Comparison of ENCODE assay signal across 20 cellular contexts in the genomic region with DNA sequence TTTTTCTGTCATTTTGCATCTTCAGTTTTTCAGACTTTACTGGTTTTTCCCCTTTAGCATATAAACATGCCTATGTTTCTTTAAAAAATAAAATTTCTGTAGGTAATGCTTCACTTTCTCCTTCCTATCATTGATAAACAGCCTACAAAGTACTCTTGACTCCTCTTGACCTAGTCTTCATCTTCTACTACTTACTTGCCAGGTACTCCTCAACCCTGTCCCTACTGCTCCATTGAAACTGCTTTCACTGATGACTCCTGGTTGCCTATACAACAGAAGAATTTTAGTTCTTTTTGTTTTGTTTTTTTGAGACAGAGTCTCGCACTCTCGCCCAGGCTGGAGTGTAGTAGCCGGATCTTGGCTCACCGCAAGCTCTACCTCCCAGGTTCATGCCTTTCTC. TPM values are rescaled to one million over a fixed set of nuclear protein-coding genes. Genes with fewer than 3 reads are reported as not detected.
DNase-seq lines count a peak whose midpoint lies in the region; ATAC-seq and TF ChIP-seq lines count a peak whose summit lies in the region.
"Had no signal": no experiment of that assay in that cellular context is flagged by ENCODE, and none has a peak within 500 bp of the region (broad histone marks: within the 10 kb centered on the region; RNA-seq: fewer than 3 reads in every experiment).

No MANE protein-coding gene starts in this region.

- H3K4me2 ChIP-seq in IMR-90 (ENCODE audit: low read depth, low read length) (no peak overlapping the region; the same call in 1 of the 2 replicates), mammary epithelial cell (ENCODE audit: insufficient read depth, low read depth, low read length) (peak overlapping the region; percentile 53)

- intact Hi-C loops in IMR-90 (cut with micrococcal nuclease), result no loop called here
- intact Hi-C loops in mammary epithelial cell (cut with micrococcal nuclease), result no loop called here
- intact Hi-C loops in prostate gland (cut with DNase I), result no loop called here
- intact Hi-C loops in left colon (cut with DNase I, micrococcal nuclease), result no loop called here
- intact Hi-C loops in vagina (cut with DNase I), result no loop called here

- no TSS peak for BruUV-seq in IMR-90 (replicated peaks; lab: Mats Ljungman, UMichigan)
- no TSS peak for BruUV-seq in mammary epithelial cell (replicated peaks; lab: Mats Ljungman, UMichigan)

- H2AK5ac ChIP-seq in IMR-90 (ENCODE audit: low read depth, low read length), result no peak overlapping the region

- H3K4me1 ChIP-seq in IMR-90 (ENCODE audit: control insufficient read depth, insufficient read depth, low read length) (peaks cover 8% of the 10 kb centered on the region; the same call in 1 of the 2 replicates), mammary epithelial cell (ENCODE audit: insufficient read depth, low read length) (peaks cover 34% of the 10 kb centered on the region), prostate gland (replicated peaks) (peaks cover 9% of the 10 kb centered on the region), vagina (peaks cover 49% of the 10 kb centered on the region)
- H3K4me1 ChIP-seq: SJCRH30 had no signal

- H4K5ac ChIP-seq in IMR-90 (ENCODE audit: low read depth, low read length), result no peak overlapping the region

- H3K27me3 Mint-ChIP-seq in T-helper 2 cell treated with Interferon-gamma antibody and Interleukin-4, amounts not matched to agents 5 μg/mL and 100 μg/mL, for 36 hours (ENCODE audit: low read depth), result no peaks in the 10 kb centered on the region

- H4K20me1 ChIP-seq in IMR-90 (ENCODE audit: insufficient read depth, low read length) (peaks cover 95% of the 10 kb centered on the region), mammary epithelial cell (ENCODE audit: insufficient read depth, low read length) (peaks cover 6% of the 10 kb centered on the region)

- no peaks in the 10 kb centered on the region for H3K27me3 ChIP-seq in IMR-90 (ENCODE audit: control insufficient read depth, insufficient read depth, low read length)
- H3K27me3 ChIP-seq in mammary epithelial cell (ENCODE audit: insufficient read depth, low read length), result no peaks in the 10 kb centered on the region
- no peaks in the 10 kb centered on the region for H3K27me3 ChIP-seq in prostate gland (replicated peaks; ENCODE audit: insufficient read depth)
- no peaks in the 10 kb centered on the region for H3K27me3 ChIP-seq in vagina
- H3K27me3 ChIP-seq: neutrophil, SJCRH30, tibial artery had no signal

- TF ChIP-seq POLR2A in IMR-90 (IDR thresholded peaks at IDR 0.05; ENCODE audit: low read depth, low read length) (no peak), prostate gland (IDR thresholded peaks at IDR 0.05) (no peak), vagina (IDR thresholded peaks at IDR 0.05) (no peak)

- no peak overlapping the region for H3K9ac ChIP-seq in IMR-90 (ENCODE audit: low read depth, low read length)
- H3K9ac ChIP-seq in mammary epithelial cell (ENCODE audit: insufficient read depth, low read length), result peak overlapping the region; percentile 61

- no peak overlapping the region for H3K18ac ChIP-seq in IMR-90 (ENCODE audit: low read depth, low read length)

- WGBS in IMR-90 (ENCODE audit: extremely low coverage in 2 of 2, insufficient read length in 1 of 2), 2 experiments, result no CpG with 5 or more reads among the region's 4 CpGs
- 87% methylated on average over 4 of the region's 4 CpGs for WGBS in mammary epithelial cell (ENCODE audit: low coverage, missing lambda C conversion rate)
- WGBS in prostate gland, result 93% methylated on average over 4 of the region's 4 CpGs

- CTCF ChIA-PET in IMR-90 (lab: Yijun Ruan, JAX), result interaction anchor here (0.6 kb wide), 1 partner anchor 26 kb away, joined by 3 read pairs; no protein-coding TSS in a partner anchor
- CTCF ChIA-PET in mammary epithelial cell (lab: Charles Lee; ENCODE audit: low non-redundant PET), result no interaction called here

- no peak overlapping the region for H2BK20ac ChIP-seq in IMR-90 (ENCODE audit: low read depth, low read length)

- H3K56ac ChIP-seq in IMR-90 (ENCODE audit: extremely low read depth, insufficient read depth, low read length), result no peak overlapping the region

- H4K91ac ChIP-seq in IMR-90 (ENCODE audit: insufficient read depth, low read depth, low read length), result no peak overlapping the region

- H4K8ac ChIP-seq in IMR-90 (ENCODE audit: low read depth in 2 of 2, low read length in 2 of 2), result no peak overlapping the region

- TF ChIP-seq RAD21 in IMR-90 (IDR thresholded peaks at IDR 0.05; ENCODE audit: low read length), result no peak

- ATAC-seq in IMR-90 (ENCODE audit: low read depth) (no peak), left colon (no peak)
- ATAC-seq: activated naive CD4-positive, alpha-beta T cell treated with anti-CD3 and anti-CD28 coated beads, Interleukin-2, amount 50 U/mL, for 72 hours; sciatic nerve had no signal

- H3K4ac ChIP-seq in IMR-90 (ENCODE audit: low read depth, low read length), result no peak overlapping the region

- H3K79me1 ChIP-seq in IMR-90 (ENCODE audit: low read depth in 1 of 2, low read length in 2 of 2), result peaks cover 0 to 62% of the 10 kb centered on the region in 2 experiments; a peak in 3 of 4 replicates

- H3K9me3 ChIP-seq in IMR-90 (ENCODE audit: control insufficient read depth, insufficient read depth, low read length), result no peaks in the 10 kb centered on the region
- H3K9me3 ChIP-seq in mammary epithelial cell (replicated peaks; ENCODE audit: insufficient read depth, low read length), result no peaks in the 10 kb centered on the region
- no peaks in the 10 kb centered on the region for H3K9me3 ChIP-seq in prostate gland
- H3K9me3 ChIP-seq in vagina, result no peaks in the 10 kb centered on the region
- H3K9me3 ChIP-seq: neutrophil, SJCRH30, tibial artery had no signal

- H3K27ac Mint-ChIP-seq in T-helper 2 cell treated with Interferon-gamma antibody and Interleukin-4, amounts not matched to agents 5 μg/mL and 100 μg/mL, for 36 hours, result peak overlapping the region; percentile 12

- H3K36me3 Mint-ChIP-seq in T-helper 2 cell treated with Interferon-gamma antibody and Interleukin-4, amounts not matched to agents 5 μg/mL and 100 μg/mL, for 36 hours (ENCODE audit: low read depth), result peaks cover 45% of the 10 kb centered on the region

- H3K4me3 Mint-ChIP-seq in T-helper 2 cell treated with Interferon-gamma antibody and Interleukin-4, amounts not matched to agents 5 μg/mL and 100 μg/mL, for 36 hours, result no peak overlapping the region
- H3K4me3 Mint-ChIP-seq: immature natural killer cell had no signal

- H3K9me1 ChIP-seq in IMR-90 (ENCODE audit: insufficient read depth, low read length), result peaks cover 15% of the 10 kb centered on the region

- TF ChIP-seq CTCF in IMR-90 (conservative IDR thresholded peaks at IDR 0.05; ENCODE audit: low read depth, low read length) (no peak), mammary epithelial cell (conservative IDR thresholded peaks at IDR 0.05 in 1 of 2, IDR thresholded peaks at IDR 0.05 in 1 of 2; ENCODE audit: extremely low read depth in 1 of 2, insufficient read depth in 1 of 2, low read depth in 1 of 2, low read length in 2 of 2) (no peak), prostate gland (IDR thresholded peaks at IDR 0.05) (no peak), vagina (IDR thresholded peaks at IDR 0.05) (no peak)

- peak overlapping the region; percentile 83; the same call in 1 of the 2 replicates for H3K23ac ChIP-seq in IMR-90 (ENCODE audit: low read depth, low read length)

- peak overlapping the region; percentile 38 for H2BK5ac ChIP-seq in IMR-90 (ENCODE audit: low read depth, low read length, poor library complexity, severe bottlenecking)

- H2AK9ac ChIP-seq in IMR-90 (replicated peaks; ENCODE audit: low read depth, low read length, poor library complexity), result no peak overlapping the region

- H3K9me3 Mint-ChIP-seq in T-helper 2 cell treated with Interferon-gamma antibody and Interleukin-4, amounts not matched to agents 5 μg/mL and 100 μg/mL, for 36 hours, result no peaks in the 10 kb centered on the region
- H3K9me3 Mint-ChIP-seq: activated naive CD4-positive, alpha-beta T cell treated with anti-CD3 and anti-CD28 coated beads, Interleukin-2, amount 50 U/mL, for 72 hours; immature natural killer cell had no signal

- H2BK120ac ChIP-seq in IMR-90 (ENCODE audit: low read depth, low read length), result no peak overlapping the region

- POLR2A ChIA-PET in IMR-90 (lab: Charles Lee; ENCODE audit: unreplicated experiment), result no interaction called here

- dilution Hi-C loops in IMR-90 (cut with HindIII; ENCODE audit: low sequenced_read_pairs, unreplicated experiment) (no loop called here), mammary epithelial cell (cut with HindIII; ENCODE audit: low sequenced_read_pairs) (no loop called here)

- H2BK15ac ChIP-seq in IMR-90 (ENCODE audit: low read depth, low read length), result no peak overlapping the region

- no peak for DNase-seq in T-helper 2 cell treated with Interferon-gamma antibody and Interleukin-4, amounts not matched to agents 5 μg/mL and 100 μg/mL, for 36 hours (ENCODE audit: low spot score)
- DNase-seq in T-helper 2 cell, result no peak
- DNase-seq in IMR-90, result no peak
- no peak for DNase-seq in mammary epithelial cell
- no peak for DNase-seq in prostate gland (ENCODE audit: low spot score)
- no peak for DNase-seq in left colon
- no peak for DNase-seq in NCI-H1048 (lab: John Stamatoyannopoulos, UW)
- DNase-seq in vagina (ENCODE audit: extremely low spot score in 2 of 2), result no peak
- DNase-seq: caudate nucleus; immature natural killer cell; mesendoderm; NCI-H146; stimulated activated CD4-positive, alpha-beta T cell treated with anti-CD3 and anti-CD28 coated beads, Interleukin-4, amount 100 ng/mL, for 1 hour; stimulated activated CD8-positive, alpha-beta memory T cell treated with anti-CD3 and anti-CD28 coated beads, Interleukin-4, amount 100 ng/mL, for 48 hours; tibial artery had no signal

- peaks cover 45% of the 10 kb centered on the region for H3K4me1 Mint-ChIP-seq in T-helper 2 cell treated with Interferon-gamma antibody and Interleukin-4, amounts not matched to agents 5 μg/mL and 100 μg/mL, for 36 hours (ENCODE audit: low read depth)

- H2AFZ ChIP-seq in IMR-90 (replicated peaks; ENCODE audit: low read length, poor library complexity) (no peak overlapping the region), mammary epithelial cell (ENCODE audit: low read depth, low read length) (no peak overlapping the region)

- no peak overlapping the region for H3K14ac ChIP-seq in IMR-90 (replicated peaks; ENCODE audit: low read depth, low read length)

- in situ Hi-C loops in IMR-90 (cut with MboI; ENCODE audit: low sequenced_read_pairs), result no loop called here
- in situ Hi-C loops in mammary epithelial cell (cut with MboI; ENCODE audit: low sequenced_read_pairs in 2 of 2), result no loop called here

- H3K79me2 ChIP-seq in mammary epithelial cell (ENCODE audit: insufficient read depth, low read length), result peaks cover 96% of the 10 kb centered on the region

- no peak overlapping the region for H3K4me3 ChIP-seq in IMR-90 (ENCODE audit: insufficient read depth, low read depth, low read length)
- no peak overlapping the region for H3K4me3 ChIP-seq in mammary epithelial cell (replicated peaks in 1 of 3; ENCODE audit: insufficient read depth in 1 of 3, low read depth in 2 of 3, low read length in 3 of 3)
- H3K4me3 ChIP-seq in prostate gland, result no peak overlapping the region
- no peak overlapping the region for H3K4me3 ChIP-seq in vagina
- H3K4me3 ChIP-seq: SJCRH30, tibial artery had no signal

- H3K36me3 ChIP-seq in IMR-90 (ENCODE audit: control insufficient read depth, insufficient read depth, low read length), result peaks cover 8% of the 10 kb centered on the region
- H3K36me3 ChIP-seq in mammary epithelial cell (ENCODE audit: insufficient read depth, low read length), result peaks cover 9% of the 10 kb centered on the region
- H3K36me3 ChIP-seq in prostate gland, result no peaks in the 10 kb centered on the region
- peaks cover 0 to 3% of the 10 kb centered on the region in 2 donors for H3K36me3 ChIP-seq in vagina

- H3K27ac ChIP-seq in IMR-90 (ENCODE audit: insufficient read depth, low read length) (no peak overlapping the region), mammary epithelial cell (ENCODE audit: insufficient read depth, low read depth, low read length) (peak overlapping the region; percentile 79), prostate gland (peak overlapping the region; percentile 62 to 78), vagina (no peak overlapping the region)
- H3K27ac ChIP-seq: HL-60, neutrophil, SJCRH30, tibial artery had no signal

RNA-seq across cellular contexts. Expression of gene DDX42, which starts 7.0 kb away (rescaled TPM):
- 74.7 and 75.8 TPM in 2 replicates for total RNA-seq in IMR-90 (2012; rRNA removed)
- polyA plus RNA-seq in IMR-90 (2012; rRNA removed), result 75.6 and 91.5 TPM in 2 replicates
- 18.9 and 19.1 TPM in 2 replicates for polyA plus RNA-seq in IMR-90 (2012; cell fraction: cytosol; rRNA removed)
- 62.8 and 303 TPM in 2 replicates for polyA plus RNA-seq in IMR-90 (2012; cell fraction: nucleus; rRNA removed; ENCODE audit: low replicate concordance)
- 100 to 1,000 TPM in 1 of 2 donors, 10 to 100 TPM in 1; 63.2 to 112 TPM for total RNA-seq in mammary epithelial cell
- polyA plus RNA-seq in mammary epithelial cell, result 44.7 TPM
- polyA minus RNA-seq in mammary epithelial cell, result 163 TPM
- 100 to 1,000 TPM in 1 of 2 donors, 10 to 100 TPM in 1; 71.0 to 105 TPM for total RNA-seq in prostate gland
- total RNA-seq in left colon, result 10 to 100 TPM; 86.5 to 93.6 TPM
- 121 TPM for total RNA-seq in vagina

RNA-seq across cellular contexts. Expression of gene CCDC47, which starts 7.5 kb away (rescaled TPM):
- total RNA-seq in IMR-90 (2012; rRNA removed) (62.0 and 79.4 TPM in 2 replicates), mammary epithelial cell (10 to 100 TPM; 60.5 to 74.7 TPM), prostate gland (10 to 100 TPM; 50.3 to 90.8 TPM), left colon (100 to 1,000 TPM; 124 to 161 TPM), vagina (66.5 TPM)
- polyA plus RNA-seq in IMR-90 (2012; rRNA removed) (45.3 and 45.7 TPM in 2 replicates), mammary epithelial cell (44.7 TPM)
- 14.3 and 14.7 TPM in 2 replicates for polyA plus RNA-seq in IMR-90 (2012; cell fraction: cytosol; rRNA removed)
- polyA plus RNA-seq in IMR-90 (2012; cell fraction: nucleus; rRNA removed; ENCODE audit: low replicate concordance), result 7.1 and 19.4 TPM in 2 replicates
- polyA minus RNA-seq in mammary epithelial cell, result 48.7 TPM

RNA-seq across cellular contexts. Expression of gene STRADA, which starts 39.3 kb away (rescaled TPM):
- total RNA-seq in IMR-90 (2012; rRNA removed) (14.7 and 19.9 TPM in 2 replicates), mammary epithelial cell (10 to 100 TPM; 34.3 to 38.9 TPM), prostate gland (10 to 100 TPM; 15.7 to 37.1 TPM), left colon (10 to 100 TPM; 18.8 to 21.2 TPM), vagina (19.4 TPM)
- polyA plus RNA-seq in IMR-90 (2012; rRNA removed) (30.8 and 30.9 TPM in 2 replicates), mammary epithelial cell (24.7 TPM)
- polyA plus RNA-seq in IMR-90 (2012; cell fraction: cytosol; rRNA removed), result 22.7 and 27.1 TPM in 2 replicates
- polyA plus RNA-seq in IMR-90 (2012; cell fraction: nucleus; rRNA removed; ENCODE audit: low replicate concordance), result 97.1 and 101 TPM in 2 replicates
- polyA minus RNA-seq in mammary epithelial cell, result 46.4 TPM

RNA-seq across cellular contexts. Expression of gene PSMC5, which starts 46.3 kb away (rescaled TPM):
- total RNA-seq in IMR-90 (2012; rRNA removed), result 104 and 105 TPM in 2 replicates
- polyA plus RNA-seq in IMR-90 (2012; rRNA removed), result 165 and 175 TPM in 2 replicates
- 104 and 142 TPM in 2 replicates for polyA plus RNA-seq in IMR-90 (2012; cell fraction: cytosol; rRNA removed)
- polyA plus RNA-seq in IMR-90 (2012; cell fraction: nucleus; rRNA removed; ENCODE audit: low replicate concordance), result 92.5 and 145 TPM in 2 replicates
- total RNA-seq in mammary epithelial cell, result 100 to 1,000 TPM in 1 of 2 donors, 10 to 100 TPM in 1; 44.8 to 132 TPM
- polyA plus RNA-seq in mammary epithelial cell, result 203 TPM
- 238 TPM for polyA minus RNA-seq in mammary epithelial cell
- 100 to 1,000 TPM in 1 of 2 donors, 10 to 100 TPM in 1; 94.0 to 109 TPM for total RNA-seq in prostate gland
- total RNA-seq in left colon, result 10 to 100 TPM; 86.3 to 92.5 TPM
- total RNA-seq in vagina, result 92.3 TPM

RNA-seq across cellular contexts. Expression of gene FTSJ3, which starts 46.5 kb away (rescaled TPM):
- total RNA-seq in IMR-90 (2012; rRNA removed) (68.1 and 69.4 TPM in 2 replicates), mammary epithelial cell (10 to 100 TPM; 39.5 to 49.0 TPM), prostate gland (10 to 100 TPM; 29.4 to 46.6 TPM), left colon (10 to 100 TPM; 25.9 to 28.4 TPM), vagina (44.7 TPM)
- polyA plus RNA-seq in IMR-90 (2012; rRNA removed) (45.4 and 51.3 TPM in 2 replicates), mammary epithelial cell (32.0 TPM)
- 22.2 and 33.6 TPM in 2 replicates for polyA plus RNA-seq in IMR-90 (2012; cell fraction: cytosol; rRNA removed)
- 63.3 and 90.0 TPM in 2 replicates for polyA plus RNA-seq in IMR-90 (2012; cell fraction: nucleus; rRNA removed; ENCODE audit: low replicate concordance)
- 52.4 TPM for polyA minus RNA-seq in mammary epithelial cell

Comparison
In these comparisons a context has a peak if more than half of its experiments do, and no peak if none do; other contexts are left out.
1. H3K27ac ChIP-seq: peak in mammary epithelial cell (single experiment) and prostate gland (2 of 2); none in IMR-90 (single experiment) and vagina (single experiment).